Comparison of ENCODE assay signal across 19 cellular contexts in the genomic region with DNA sequence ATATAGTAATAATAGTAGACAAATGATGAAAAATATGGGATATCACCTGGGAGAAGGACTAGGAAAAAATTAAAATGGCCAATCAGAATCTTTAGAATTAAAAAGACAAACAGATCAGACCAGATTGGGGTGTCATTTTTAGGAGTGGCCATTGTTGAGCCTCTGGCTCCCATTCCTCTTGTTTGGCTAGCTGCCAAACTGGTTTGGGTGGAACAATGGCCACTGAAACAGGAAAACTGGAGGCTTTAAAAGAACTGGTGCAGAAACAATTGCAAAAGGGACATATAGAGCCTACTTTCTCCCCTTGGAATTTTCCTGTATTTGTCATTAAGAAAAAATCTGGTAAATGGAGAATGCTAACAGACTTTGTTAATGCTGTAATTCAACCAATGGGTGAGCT.
"Had no signal": no experiment of that assay in that cellular context is flagged by ENCODE, and none has a peak within 500 bp of the region (broad histone marks: within the 10 kb centered on the region; RNA-seq: fewer than 3 reads in every experiment).

No MANE protein-coding gene starts in this region.

- ATAC-seq: psoas muscle; right cardiac atrium; right lobe of liver; stimulated activated effector memory CD8-positive, alpha-beta T cell treated with anti-CD3 and anti-CD28 coated beads, Interleukin-12 subunit alpha, Interleukin-12 subunit beta, amount 100 ng/mL, for 72 hours; stimulated activated naive B cell treated with anti-CD40 and anti-IgM and Interleukin-4, amounts not matched to agents 10 μg/mL and 1 μg/mL and 100 μg/mL, for 72 hours had no signal

- DNase-seq: occipital lobe; ovary; posterior cingulate gyrus; psoas muscle; right cardiac atrium; right lobe of liver; sigmoid colon; small intestine; stimulated activated CD4-positive, alpha-beta T cell treated with anti-CD3 and anti-CD28 coated beads, Interleukin-15, amount 100 ng/mL, for 24 hours; stimulated activated CD4-positive, alpha-beta T cell treated with anti-CD3 and anti-CD28 coated beads, Interleukin-2, amount 100 ng/mL, for 24 hours; stimulated activated CD4-positive, alpha-beta T cell treated with anti-CD3 and anti-CD28 coated beads, Interleukin-2, amount 100 ng/mL, for 48 hours; stimulated activated CD4-positive, alpha-beta T cell treated with anti-CD3 and anti-CD28 coated beads, Interleukin-4, amount 100 ng/mL, for 24 hours; stimulated activated naive B cell treated with anti-CD40 and anti-IgM and Interleukin-4, amounts not matched to agents 10 μg/mL and 1 μg/mL and 100 μg/mL, for 72 hours; stimulated activated naive CD4-positive, alpha-beta T cell treated with Interleukin-2 at 50 U/mL for 16 hours; stomach; thyroid gland; trophoblast cell; upper lobe of left lung had no signal
